1 cellular context compared by ENCODE assay signal in genomic region chr15:101198820-101199219, GRCh38.
TF ChIP-seq lines count a peak whose summit lies in the region.

No MANE protein-coding gene starts in this region.

TF ChIP-seq in GM12878, 131 proteins besides CTCF, POLR2A, EP300 and RAD21 (continued from another document):
- TF ChIP-seq SREBF1 (IDR thresholded peaks at IDR 0.05; ENCODE audit: low read length) (no peak), CEBPZ (IDR thresholded peaks at IDR 0.05; ENCODE audit: low read depth, low read length) (no peak), ZNF207 (IDR thresholded peaks at IDR 0.05; ENCODE audit: borderline replicate concordance) (no peak)
